ENCODE assay signal across 1 cellular context in the genomic region with DNA sequence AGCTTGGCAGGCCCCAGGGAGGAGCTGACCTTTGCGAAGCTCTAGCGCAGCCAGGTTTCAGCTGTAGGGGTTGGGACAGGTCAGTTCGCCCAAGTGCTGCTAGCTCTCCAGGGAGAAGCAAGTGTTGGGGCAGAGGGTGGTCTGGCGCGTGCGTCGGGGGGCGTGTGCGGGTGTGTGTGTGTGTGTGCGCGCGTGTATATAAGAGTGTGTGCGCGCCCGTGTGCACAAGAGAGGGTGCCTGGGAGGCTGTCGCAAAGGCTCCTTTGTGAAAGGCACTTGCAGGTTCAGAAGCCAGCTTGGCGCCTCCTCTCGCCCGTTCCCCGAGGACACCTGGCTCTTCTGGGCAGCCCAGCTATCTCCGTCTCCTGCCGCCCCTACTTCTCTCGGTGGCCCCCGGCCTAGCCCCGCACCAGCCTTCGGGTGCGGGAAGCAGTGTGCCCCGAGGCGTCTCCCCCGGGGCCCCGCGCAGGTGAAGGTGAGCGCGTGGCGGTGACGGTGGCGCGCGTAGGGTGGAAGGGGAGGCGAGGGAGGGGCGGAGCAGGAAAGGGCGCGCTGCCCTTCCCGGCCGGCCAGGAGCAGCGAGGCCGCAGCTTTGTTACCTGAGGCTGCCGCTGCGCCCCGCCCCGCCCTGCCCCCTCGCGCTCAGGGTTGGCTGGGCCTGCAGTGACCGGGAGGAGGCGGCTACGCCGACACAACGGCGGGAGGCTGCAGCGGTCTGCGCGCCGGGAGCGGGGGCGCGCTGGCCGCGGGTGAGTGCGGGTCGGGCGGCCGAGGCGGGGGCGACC.
A peak's percentile ranks its signal among the peaks of the same experiment; 100 is the strongest.
TF ChIP-seq lines count a peak whose summit lies in the region.

A gene with protein sequence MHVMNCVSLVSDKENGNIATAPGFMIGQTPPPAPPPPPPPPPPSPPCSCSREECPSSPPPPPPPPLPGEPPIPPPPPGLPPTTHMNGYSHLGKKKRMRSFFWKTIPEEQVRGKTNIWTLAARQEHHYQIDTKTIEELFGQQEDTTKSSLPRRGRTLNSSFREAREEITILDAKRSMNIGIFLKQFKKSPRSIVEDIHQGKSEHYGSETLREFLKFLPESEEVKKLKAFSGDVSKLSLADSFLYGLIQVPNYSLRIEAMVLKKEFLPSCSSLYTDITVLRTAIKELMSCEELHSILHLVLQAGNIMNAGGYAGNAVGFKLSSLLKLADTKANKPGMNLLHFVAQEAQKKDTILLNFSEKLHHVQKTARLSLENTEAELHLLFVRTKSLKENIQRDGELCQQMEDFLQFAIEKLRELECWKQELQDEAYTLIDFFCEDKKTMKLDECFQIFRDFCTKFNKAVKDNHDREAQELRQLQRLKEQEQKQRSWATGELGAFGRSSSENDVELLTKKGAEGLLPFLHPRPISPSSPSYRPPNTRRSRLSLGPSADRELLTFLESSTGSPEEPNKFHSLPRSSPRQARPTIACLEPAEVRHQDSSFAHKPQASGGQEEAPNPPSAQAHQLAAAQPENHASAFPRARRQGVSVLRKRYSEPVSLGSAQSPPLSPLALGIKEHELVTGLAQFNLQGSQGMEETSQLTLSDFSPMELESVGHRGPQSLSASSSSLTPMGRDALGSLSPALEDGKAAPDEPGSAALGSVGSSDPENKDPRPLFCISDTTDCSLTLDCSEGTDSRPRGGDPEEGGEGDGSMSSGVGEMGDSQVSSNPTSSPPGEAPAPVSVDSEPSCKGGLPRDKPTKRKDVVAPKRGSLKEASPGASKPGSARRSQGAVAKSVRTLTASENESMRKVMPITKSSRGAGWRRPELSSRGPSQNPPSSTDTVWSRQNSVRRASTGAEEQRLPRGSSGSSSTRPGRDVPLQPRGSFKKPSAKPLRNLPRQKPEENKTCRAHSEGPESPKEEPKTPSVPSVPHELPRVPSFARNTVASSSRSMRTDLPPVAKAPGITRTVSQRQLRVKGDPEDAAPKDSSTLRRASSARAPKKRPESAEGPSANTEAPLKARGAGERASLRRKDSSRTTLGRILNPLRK (plus strand): TSS at position 663 of the 785 bp plus-strand sequence. CDS start 6,735 bp downstream, outside the sequence.

TF ChIP-seq in WTC11, 78 proteins besides CTCF, POLR2A, EP300 and RAD21 (continued from another document):
- TF ChIP-seq, protein P1, sequence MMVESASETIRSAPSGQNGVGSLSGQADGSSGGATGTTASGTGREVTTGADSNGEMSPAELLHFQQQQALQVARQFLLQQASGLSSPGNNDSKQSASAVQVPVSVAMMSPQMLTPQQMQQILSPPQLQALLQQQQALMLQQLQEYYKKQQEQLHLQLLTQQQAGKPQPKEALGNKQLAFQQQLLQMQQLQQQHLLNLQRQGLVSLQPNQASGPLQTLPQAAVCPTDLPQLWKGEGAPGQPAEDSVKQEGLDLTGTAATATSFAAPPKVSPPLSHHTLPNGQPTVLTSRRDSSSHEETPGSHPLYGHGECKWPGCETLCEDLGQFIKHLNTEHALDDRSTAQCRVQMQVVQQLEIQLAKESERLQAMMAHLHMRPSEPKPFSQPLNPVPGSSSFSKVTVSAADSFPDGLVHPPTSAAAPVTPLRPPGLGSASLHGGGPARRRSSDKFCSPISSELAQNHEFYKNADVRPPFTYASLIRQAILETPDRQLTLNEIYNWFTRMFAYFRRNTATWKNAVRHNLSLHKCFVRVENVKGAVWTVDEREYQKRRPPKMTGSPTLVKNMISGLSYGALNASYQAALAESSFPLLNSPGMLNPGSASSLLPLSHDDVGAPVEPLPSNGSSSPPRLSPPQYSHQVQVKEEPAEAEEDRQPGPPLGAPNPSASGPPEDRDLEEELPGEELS (CRISPR knock-in tag; IDR thresholded peaks at IDR 0.05): peak; percentile 38; the same call in 1 of the 2 replicates
